In the genomic region with DNA sequence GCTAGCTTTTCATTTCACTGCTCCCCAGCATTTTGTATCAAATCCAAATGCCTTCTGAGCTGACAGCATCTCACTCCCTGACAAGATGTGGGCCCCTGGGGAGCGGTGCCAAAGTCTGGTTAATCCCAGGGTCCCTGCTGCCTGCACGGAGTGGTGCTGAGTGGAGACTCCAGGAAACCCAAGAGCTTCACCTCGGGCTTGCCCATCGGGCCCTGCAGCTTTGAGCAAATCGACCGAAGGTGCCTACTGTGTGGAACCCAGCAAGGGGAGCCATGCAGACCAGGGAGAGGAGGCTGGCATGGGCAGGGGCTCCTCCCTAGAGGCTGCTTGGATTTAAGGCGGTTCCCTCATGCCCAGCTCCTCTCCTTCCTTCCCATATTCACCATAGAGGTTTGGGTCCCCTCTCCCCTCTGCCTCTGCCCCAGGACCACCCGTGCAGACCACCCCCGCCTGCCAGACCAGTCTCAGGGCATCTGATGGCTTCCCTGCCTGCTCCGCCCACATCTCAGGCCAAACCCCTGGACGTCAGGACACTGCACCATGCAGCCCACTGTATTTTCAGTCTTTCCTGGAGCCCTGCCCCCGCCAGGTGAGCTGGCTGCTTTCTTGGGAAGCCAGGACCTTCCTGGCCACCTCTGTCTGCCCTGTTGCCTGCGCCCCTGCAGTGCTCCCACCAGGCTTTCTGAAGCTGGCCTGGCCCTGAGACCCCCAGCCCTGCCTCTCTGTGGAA, we compare ENCODE assay signal across 1 cellular context.
TF ChIP-seq lines count a peak whose summit lies in the region.

No MANE protein-coding gene starts in this region.

TF ChIP-seq in GM23338, 12 proteins besides CTCF, POLR2A, EP300 and RAD21:
- TF ChIP-seq ZNF331 (CRISPR knock-in tag; IDR thresholded peaks at IDR 0.05; ENCODE audit: low read depth), result no peak
- TF ChIP-seq EZH2 (IDR thresholded peaks at IDR 0.05; ENCODE audit: low read depth, unreplicated experiment), result no peak
- TF ChIP-seq STAT1 (IDR thresholded peaks at IDR 0.05; ENCODE audit: unreplicated experiment), result no peak
